Comparison of ENCODE assay signal across 13 cellular contexts in the genomic region with DNA sequence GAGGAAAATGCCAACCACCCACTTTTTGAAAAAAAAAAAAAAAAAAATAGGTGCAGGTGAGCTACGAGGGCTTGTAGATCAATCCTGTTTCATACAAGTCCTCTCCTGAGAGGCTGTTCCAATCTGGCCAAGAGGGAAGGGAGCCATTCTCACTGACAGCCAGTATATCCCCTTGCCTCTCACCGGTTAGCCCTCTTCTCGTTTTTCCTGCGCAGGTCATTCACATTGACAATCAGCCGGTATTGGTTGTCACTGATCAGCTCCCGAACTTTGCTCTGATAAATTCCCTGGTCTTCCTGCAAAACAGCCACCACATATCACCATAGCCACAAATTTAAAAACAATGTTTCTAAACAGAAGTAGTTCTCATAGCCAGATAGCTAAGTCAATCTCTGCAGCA. TPM values are rescaled to one million over a fixed set of nuclear protein-coding genes. Genes with fewer than 3 reads are reported as not detected.
DNase-seq lines count a peak whose midpoint lies in the region; ATAC-seq and TF ChIP-seq lines count a peak whose summit lies in the region.
"Had no signal": no experiment of that assay in that cellular context is flagged by ENCODE, and none has a peak within 500 bp of the region (broad histone marks: within the 10 kb centered on the region; RNA-seq: fewer than 3 reads in every experiment).

No MANE protein-coding gene starts in this region.

- peaks cover 20% of the 10 kb centered on the region for H3K4me1 Mint-ChIP-seq in GM23338

- no peaks in the 10 kb centered on the region for H3K9me2 ChIP-seq in GM23338 (ENCODE audit: insufficient read depth)

- no peak overlapping the region for H2AFZ ChIP-seq in ACC112 (ENCODE audit: low read length, unreplicated experiment)
- H2AFZ ChIP-seq in GM23338 = no peak overlapping the region

- H3K27ac Mint-ChIP-seq in GM23338 = peak overlapping the region; percentile 68

- H3K36me3 ChIP-seq in ACC112 (ENCODE audit: insufficient read depth, low read length) = peaks cover 33% of the 10 kb centered on the region
- peaks cover 48% of the 10 kb centered on the region for H3K36me3 ChIP-seq in GM23338 (ENCODE audit: insufficient read depth)

- H3K27me3 Mint-ChIP-seq in GM23338 (ENCODE audit: insufficient read depth, low read depth, poor library complexity) = peaks cover 6% of the 10 kb centered on the region

- H3K4me3 ChIP-seq in ACC112 (ENCODE audit: low read depth, low read length) = peak overlapping the region; percentile 89
- peak overlapping the region; percentile 73 for H3K4me3 ChIP-seq in GM23338
- peak overlapping the region; percentile 94 for H3K4me3 ChIP-seq in iPS-11a (ENCODE audit: low read depth, low read length)

- H3K27ac ChIP-seq in ACC112 (ENCODE audit: low read depth, low read length) = no peak overlapping the region
- no peak overlapping the region for H3K27ac ChIP-seq in GM23338 (ENCODE audit: low read depth)
- H3K27ac ChIP-seq in VCaP = peak overlapping the region; percentile 72

- H3K27me3 ChIP-seq in ACC112 (ENCODE audit: insufficient read depth, low read length) (no peaks in the 10 kb centered on the region), GM23338 (ENCODE audit: insufficient read depth) (no peaks in the 10 kb centered on the region)

- no peak for DNase-seq in GM23338 (ENCODE audit: low spot score)
- DNase-seq in activated effector memory CD4-positive, alpha-beta T cell treated with anti-CD3 and anti-CD28 coated beads, Interleukin-2, amount 50 U/mL, for 16 hours = no peak
- DNase-seq in retina = no peak
- no peak for DNase-seq in hypothalamus (lab: John Stamatoyannopoulos, UW)
- DNase-seq: aorta, DMS79 treated with DMSO at 0.1 percent for 48 hours, NCI-H2107, T1000 had no signal

- H3K9me3 Mint-ChIP-seq in GM23338 = no peaks in the 10 kb centered on the region

- peaks cover 34% of the 10 kb centered on the region for H3K79me2 ChIP-seq in ACC112 (ENCODE audit: control insufficient read depth, insufficient read depth, low read length, unreplicated experiment)
- peaks cover 63% of the 10 kb centered on the region for H3K79me2 ChIP-seq in GM23338 (replicated peaks; ENCODE audit: insufficient read depth)

- no peaks in the 10 kb centered on the region for H3F3A ChIP-seq in GM23338 (replicated peaks; ENCODE audit: low read depth)

- H3K36me3 Mint-ChIP-seq in GM23338 (ENCODE audit: low read depth) = peaks cover 58% of the 10 kb centered on the region

- H4K20me1 ChIP-seq in GM23338 (replicated peaks; ENCODE audit: insufficient read depth) = peaks cover 26% of the 10 kb centered on the region

- H3K4me1 ChIP-seq in ACC112 (ENCODE audit: control insufficient read depth, insufficient read depth, low read length, unreplicated experiment) (peaks cover 26% of the 10 kb centered on the region), GM23338 (ENCODE audit: insufficient read depth) (peaks cover 20% of the 10 kb centered on the region; the same call in 1 of the 2 replicates)

- H3K4me3 Mint-ChIP-seq in GM23338 = no peak overlapping the region

- TF ChIP-seq CTCF in GM23338 (conservative IDR thresholded peaks at IDR 0.05; ENCODE audit: low read depth in 2 of 2) = no peak
- TF ChIP-seq CTCF in VCaP (conservative IDR thresholded peaks at IDR 0.05) = no peak

- peak overlapping the region; percentile 78 for H3K4me2 ChIP-seq in GM23338

- ATAC-seq in GM23338 (no peak), GM21619 (IDR thresholded peaks at IDR 0.05; ENCODE audit: unreplicated experiment) (no peak)

TF ChIP-seq in GM23338, 12 proteins besides CTCF, POLR2A, EP300 and RAD21 (continues in another document):
- no peak for TF ChIP-seq ZNF114 (CRISPR knock-in tag; IDR thresholded peaks at IDR 0.05)
- TF ChIP-seq, protein P1, sequence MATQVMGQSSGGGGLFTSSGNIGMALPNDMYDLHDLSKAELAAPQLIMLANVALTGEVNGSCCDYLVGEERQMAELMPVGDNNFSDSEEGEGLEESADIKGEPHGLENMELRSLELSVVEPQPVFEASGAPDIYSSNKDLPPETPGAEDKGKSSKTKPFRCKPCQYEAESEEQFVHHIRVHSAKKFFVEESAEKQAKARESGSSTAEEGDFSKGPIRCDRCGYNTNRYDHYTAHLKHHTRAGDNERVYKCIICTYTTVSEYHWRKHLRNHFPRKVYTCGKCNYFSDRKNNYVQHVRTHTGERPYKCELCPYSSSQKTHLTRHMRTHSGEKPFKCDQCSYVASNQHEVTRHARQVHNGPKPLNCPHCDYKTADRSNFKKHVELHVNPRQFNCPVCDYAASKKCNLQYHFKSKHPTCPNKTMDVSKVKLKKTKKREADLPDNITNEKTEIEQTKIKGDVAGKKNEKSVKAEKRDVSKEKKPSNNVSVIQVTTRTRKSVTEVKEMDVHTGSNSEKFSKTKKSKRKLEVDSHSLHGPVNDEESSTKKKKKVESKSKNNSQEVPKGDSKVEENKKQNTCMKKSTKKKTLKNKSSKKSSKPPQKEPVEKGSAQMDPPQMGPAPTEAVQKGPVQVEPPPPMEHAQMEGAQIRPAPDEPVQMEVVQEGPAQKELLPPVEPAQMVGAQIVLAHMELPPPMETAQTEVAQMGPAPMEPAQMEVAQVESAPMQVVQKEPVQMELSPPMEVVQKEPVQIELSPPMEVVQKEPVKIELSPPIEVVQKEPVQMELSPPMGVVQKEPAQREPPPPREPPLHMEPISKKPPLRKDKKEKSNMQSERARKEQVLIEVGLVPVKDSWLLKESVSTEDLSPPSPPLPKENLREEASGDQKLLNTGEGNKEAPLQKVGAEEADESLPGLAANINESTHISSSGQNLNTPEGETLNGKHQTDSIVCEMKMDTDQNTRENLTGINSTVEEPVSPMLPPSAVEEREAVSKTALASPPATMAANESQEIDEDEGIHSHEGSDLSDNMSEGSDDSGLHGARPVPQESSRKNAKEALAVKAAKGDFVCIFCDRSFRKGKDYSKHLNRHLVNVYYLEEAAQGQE (IDR thresholded peaks at IDR 0.05; ENCODE audit: unreplicated experiment) = no peak
- TF ChIP-seq, protein P2, sequence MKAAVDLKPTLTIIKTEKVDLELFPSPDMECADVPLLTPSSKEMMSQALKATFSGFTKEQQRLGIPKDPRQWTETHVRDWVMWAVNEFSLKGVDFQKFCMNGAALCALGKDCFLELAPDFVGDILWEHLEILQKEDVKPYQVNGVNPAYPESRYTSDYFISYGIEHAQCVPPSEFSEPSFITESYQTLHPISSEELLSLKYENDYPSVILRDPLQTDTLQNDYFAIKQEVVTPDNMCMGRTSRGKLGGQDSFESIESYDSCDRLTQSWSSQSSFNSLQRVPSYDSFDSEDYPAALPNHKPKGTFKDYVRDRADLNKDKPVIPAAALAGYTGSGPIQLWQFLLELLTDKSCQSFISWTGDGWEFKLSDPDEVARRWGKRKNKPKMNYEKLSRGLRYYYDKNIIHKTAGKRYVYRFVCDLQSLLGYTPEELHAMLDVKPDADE (IDR thresholded peaks at IDR 0.05) = no peak

RNA-seq across cellular contexts. Expression of a gene that starts 1.4 kb away (rescaled TPM):
- 328 and 369 TPM in 2 replicates for total RNA-seq in GM23338 (2014; rRNA removed; shearing (Covaris generic))
- 147 and 157 TPM in 2 replicates for polyA plus RNA-seq in GM23338 (2016; fragmentation: Nextera tagmentation; extraction: Ambion mirVana)

RNA-seq across cellular contexts. Expression of a gene that starts 38.8 kb away (rescaled TPM):
- total RNA-seq in GM23338 (2014; rRNA removed; shearing (Covaris generic)) = not detected in 2 replicates
- polyA plus RNA-seq in GM23338 (2016; fragmentation: Nextera tagmentation; extraction: Ambion mirVana) = 0.35 TPM in 1 of 2 replicates, not detected in the other
- total RNA-seq: aorta, glomerular endothelial cell had no signal
- polyA plus RNA-seq: aorta had no signal
